19 cellular contexts compared by ENCODE assay signal in the genomic region with DNA sequence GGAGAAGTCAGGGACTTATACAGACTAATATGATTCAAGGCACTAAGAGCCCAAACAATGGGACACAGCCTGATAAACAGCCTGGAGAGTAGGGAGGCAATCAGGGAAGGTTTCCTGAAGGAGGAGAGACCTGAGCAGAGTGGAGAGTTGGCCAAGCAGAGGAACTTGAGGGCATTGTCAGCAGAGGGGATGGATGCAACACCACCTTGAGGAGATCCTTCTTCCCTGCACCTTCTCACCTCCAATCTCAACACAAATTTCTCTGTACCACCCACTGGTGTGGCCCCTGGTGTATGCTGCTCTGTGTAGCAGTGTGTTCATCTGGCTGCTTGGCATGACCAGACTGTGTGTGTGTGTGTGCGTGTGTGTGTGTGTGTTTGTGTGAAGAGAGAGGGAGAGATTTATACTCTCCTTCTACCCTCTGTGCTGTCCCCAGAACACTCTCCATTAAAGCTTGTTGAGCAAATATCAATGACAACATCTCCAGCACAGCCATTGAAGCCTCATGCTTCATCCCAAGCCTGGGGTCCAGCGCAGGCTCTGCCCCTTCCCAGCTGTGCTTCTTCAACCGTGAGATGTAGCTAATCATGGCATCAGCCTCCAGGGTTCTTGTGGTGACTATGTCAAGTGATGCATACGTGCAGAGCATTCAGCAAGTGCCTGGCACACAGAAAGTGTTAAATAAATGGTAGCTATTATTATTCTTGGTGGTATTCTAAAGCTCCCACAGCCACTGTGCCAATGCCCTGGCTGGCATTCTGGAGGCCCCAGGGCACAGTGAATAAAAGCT.
A peak's percentile ranks its signal among the peaks of the same experiment; 100 is the strongest.
DNase-seq lines count a peak whose midpoint lies in the region; ATAC-seq, FAIRE-seq and TF ChIP-seq lines count a peak whose summit lies in the region.
"Had no signal": no experiment of that assay in that cellular context is flagged by ENCODE, and none has a peak within 500 bp of the region (broad histone marks: within the 10 kb centered on the region; RNA-seq: fewer than 3 reads in every experiment).

No MANE protein-coding gene starts in this region.

- dilution Hi-C loops in keratinocyte (cut with MboI; ENCODE audit: extremely low pct_ligation_motif_present, low sequenced_read_pairs): no loop called here

- peak overlapping the region; percentile 28 for H3K4me2 ChIP-seq in BLaER1
- no peak overlapping the region for H3K4me2 ChIP-seq in keratinocyte (ENCODE audit: control insufficient read depth, extremely low read depth, insufficient read depth, low read depth, low read length)
- H3K4me2 ChIP-seq: A549, GM23338 had no signal

- H3K9me3 ChIP-seq in BLaER1 (no peaks in the 10 kb centered on the region), keratinocyte (ENCODE audit: control insufficient read depth, low read depth, low read length) (no peaks in the 10 kb centered on the region)
- H3K9me3 ChIP-seq: A549 had no signal

- no peak overlapping the region for H3K27ac ChIP-seq in BLaER1
- H3K27ac ChIP-seq in keratinocyte (ENCODE audit: control insufficient read depth, insufficient read depth, low read length): no peak overlapping the region
- H3K27ac ChIP-seq: A549, RWPE1 had no signal

- H3K27me3 ChIP-seq in BLaER1 (no peaks in the 10 kb centered on the region), keratinocyte (ENCODE audit: control insufficient read depth, extremely low read depth, insufficient read depth, low read length) (peaks cover 4% of the 10 kb centered on the region)

- no peak for FAIRE-seq in keratinocyte (lab: Jason Lieb, UNC)
- FAIRE-seq: A549, GM12892 had no signal

- no peaks in the 10 kb centered on the region for H3K36me3 Mint-ChIP-seq in activated T-helper 2 cell treated with anti-CD3 and anti-CD28 coated beads, Interferon-gamma antibody, Interleukin-2, Interleukin-4, amounts not matched to agents 10 μg/mL and 5 μg/mL and 100 μg/mL, durations not matched to agents 14 hours and 24 hours and 36 hours (ENCODE audit: low read depth)
- H3K36me3 Mint-ChIP-seq: CD14-positive monocyte had no signal

- no peak overlapping the region for H2AFZ ChIP-seq in keratinocyte (ENCODE audit: control insufficient read depth, low read length)
- H2AFZ ChIP-seq: GM23338 had no signal

- no peaks in the 10 kb centered on the region for H3K4me1 Mint-ChIP-seq in activated T-helper 2 cell treated with anti-CD3 and anti-CD28 coated beads, Interferon-gamma antibody, Interleukin-2, Interleukin-4, amounts not matched to agents 10 μg/mL and 5 μg/mL and 100 μg/mL, durations not matched to agents 14 hours and 24 hours and 36 hours (ENCODE audit: low read depth)
- H3K4me1 Mint-ChIP-seq: CD14-positive monocyte had no signal

- no peaks in the 10 kb centered on the region for H3K79me2 ChIP-seq in keratinocyte (ENCODE audit: control insufficient read depth, insufficient read depth, low read length)

- intact Hi-C loops in activated T-helper 2 cell treated with anti-CD3 and anti-CD28 coated beads, Interferon-gamma antibody, Interleukin-2, Interleukin-4, amounts not matched to agents 10 μg/mL and 5 μg/mL and 100 μg/mL, durations not matched to agents 14 hours and 24 hours and 36 hours (cut with micrococcal nuclease): no loop called here

- H4K20me1 ChIP-seq in BLaER1 (no peaks in the 10 kb centered on the region), keratinocyte (ENCODE audit: control insufficient read depth, extremely low read depth, insufficient read depth, low read length) (no peaks in the 10 kb centered on the region)

- no peaks in the 10 kb centered on the region for H3K27me3 Mint-ChIP-seq in activated T-helper 2 cell treated with anti-CD3 and anti-CD28 coated beads, Interferon-gamma antibody, Interleukin-2, Interleukin-4, amounts not matched to agents 10 μg/mL and 5 μg/mL and 100 μg/mL, durations not matched to agents 14 hours and 24 hours and 36 hours (ENCODE audit: low read depth)

- no peaks in the 10 kb centered on the region for H3K9me1 ChIP-seq in keratinocyte (ENCODE audit: control insufficient read depth, extremely low read depth, insufficient read depth, low read length)

- H3K27ac Mint-ChIP-seq in activated T-helper 2 cell treated with anti-CD3 and anti-CD28 coated beads, Interferon-gamma antibody, Interleukin-2, Interleukin-4, amounts not matched to agents 10 μg/mL and 5 μg/mL and 100 μg/mL, durations not matched to agents 14 hours and 24 hours and 36 hours: no peak overlapping the region
- H3K27ac Mint-ChIP-seq: CD14-positive monocyte, GM23338 had no signal

- peak; percentile 39 for DNase-seq in HT-29 (ENCODE audit: low spot score)
- DNase-seq in keratinocyte (ENCODE audit: low read depth, low spot score): no peak
- peak; percentile 55 for DNase-seq in renal cortical epithelial cell (ENCODE audit: low read depth)
- no peak for DNase-seq in activated T-helper 2 cell treated with anti-CD3 and anti-CD28 coated beads, Interferon-gamma antibody, Interleukin-2, Interleukin-4, amounts not matched to agents 10 μg/mL and 5 μg/mL and 100 μg/mL, durations not matched to agents 14 hours and 24 hours and 36 hours (ENCODE audit: low spot score)
- DNase-seq in COLO668 (lab: John Stamatoyannopoulos, UW; ENCODE audit: unreplicated experiment): no peak
- no peak for DNase-seq in NCI-H524 (lab: John Stamatoyannopoulos, UW)
- DNase-seq: COR-L47, GF-D8, NCI-H1092, NCI-H1694 treated with DMSO at 0.1 percent for 48 hours, NCI-H774, PC-3 had no signal

- no peak for ATAC-seq in GM21381 (IDR thresholded peaks at IDR 0.05; ENCODE audit: unreplicated experiment)
- ATAC-seq: GM23338, PC-3 had no signal

- H3K4me1 ChIP-seq in BLaER1: peaks cover 10% of the 10 kb centered on the region
- no peaks in the 10 kb centered on the region for H3K4me1 ChIP-seq in keratinocyte (ENCODE audit: control insufficient read depth, extremely low read depth, insufficient read depth, low read length)
- H3K4me1 ChIP-seq: A549 had no signal

- H3K4me3 ChIP-seq in BLaER1 (no peak overlapping the region), keratinocyte (ENCODE audit: control insufficient read depth in 2 of 3, extremely low read depth in 1 of 3, insufficient read depth in 2 of 3, low read depth in 1 of 3, low read length in 3 of 3) (no peak overlapping the region)
- H3K4me3 ChIP-seq: A549, GM23338 had no signal

- H3K9ac ChIP-seq in BLaER1 (no peak overlapping the region), keratinocyte (ENCODE audit: control insufficient read depth, extremely low read depth, insufficient read depth, low read length) (no peak overlapping the region)

- no peak overlapping the region for H3K4me3 Mint-ChIP-seq in activated T-helper 2 cell treated with anti-CD3 and anti-CD28 coated beads, Interferon-gamma antibody, Interleukin-2, Interleukin-4, amounts not matched to agents 10 μg/mL and 5 μg/mL and 100 μg/mL, durations not matched to agents 14 hours and 24 hours and 36 hours (ENCODE audit: low read depth)
- H3K4me3 Mint-ChIP-seq: CD14-positive monocyte, GM23338 had no signal

- TF ChIP-seq CTCF in keratinocyte (optimal IDR thresholded peaks at IDR 0.05 in 1 of 3, IDR thresholded peaks at IDR 0.05 in 1 of 3, conservative IDR thresholded peaks at IDR 0.05 in 1 of 3; ENCODE audit: extremely low read depth in 1 of 3, insufficient read depth in 2 of 3, low read length in 3 of 3): peak; percentile 9 to 48 (median 20)

- H3K9me3 Mint-ChIP-seq in activated T-helper 2 cell treated with anti-CD3 and anti-CD28 coated beads, Interferon-gamma antibody, Interleukin-2, Interleukin-4, amounts not matched to agents 10 μg/mL and 5 μg/mL and 100 μg/mL, durations not matched to agents 14 hours and 24 hours and 36 hours: peaks cover 3% of the 10 kb centered on the region

- H3K36me3 ChIP-seq in BLaER1: no peaks in the 10 kb centered on the region
- no peaks in the 10 kb centered on the region for H3K36me3 ChIP-seq in keratinocyte (ENCODE audit: control insufficient read depth in 2 of 2, extremely low read depth in 1 of 2, insufficient read depth in 2 of 2, low read length in 2 of 2)

Comparison
In these comparisons a context has a peak if more than half of its experiments do, and no peak if none do; other contexts are left out.
1. DNase-seq: peak in HT-29 (single experiment) and renal cortical epithelial cell (single experiment); none in keratinocyte (single experiment), activated T-helper 2 cell treated with anti-CD3 and anti-CD28 coated beads, Interferon-gamma antibody, Interleukin-2, Interleukin-4, amounts not matched to agents 10 μg/mL and 5 μg/mL and 100 μg/mL, durations not matched to agents 14 hours and 24 hours and 36 hours (single experiment), COLO668 (single experiment) and NCI-H524 (0 of 2).